ENCODE assay signal across 11 cellular contexts in the genomic region with DNA sequence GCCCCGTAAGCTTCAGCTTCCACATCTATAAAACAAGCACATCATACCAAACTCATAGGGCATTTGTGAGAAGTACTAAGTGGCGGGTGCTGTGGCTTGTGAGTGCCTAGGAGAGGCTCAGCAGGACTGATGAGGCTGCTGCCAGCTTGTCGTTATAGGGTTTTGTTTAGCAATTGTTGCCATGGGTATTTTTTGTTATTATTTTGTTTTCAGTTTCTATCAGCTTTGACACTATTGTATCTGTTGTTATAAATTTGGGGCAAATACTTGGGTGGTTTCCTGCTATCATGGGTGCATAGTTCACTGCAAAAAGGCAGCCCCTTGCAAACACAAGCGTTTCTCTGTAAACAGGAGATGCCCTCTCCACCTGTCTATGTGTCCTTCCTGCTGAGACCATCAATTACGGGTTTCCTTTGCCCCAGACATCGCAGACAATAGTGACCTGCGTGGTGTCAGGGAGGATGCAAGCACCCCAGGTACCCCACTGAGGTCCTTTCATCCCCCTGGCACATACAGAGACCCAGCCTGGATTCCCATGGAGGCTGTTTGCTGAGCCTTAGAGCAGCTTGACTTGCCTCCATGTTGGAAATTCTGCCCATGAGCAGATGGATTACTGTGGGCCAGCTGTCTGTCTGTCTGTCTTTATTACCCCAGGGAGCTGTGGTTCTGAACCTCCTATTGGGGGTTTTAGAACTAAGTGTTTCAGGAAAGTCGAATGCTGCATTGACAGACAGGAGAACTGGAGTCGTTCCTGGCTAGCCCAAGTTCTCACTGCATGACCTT. TPM values are rescaled to one million over a fixed set of nuclear protein-coding genes. Genes with fewer than 3 reads are reported as not detected.
DNase-seq lines count a peak whose midpoint lies in the region; ATAC-seq and TF ChIP-seq lines count a peak whose summit lies in the region.
"Had no signal": no experiment of that assay in that cellular context is flagged by ENCODE, and none has a peak within 500 bp of the region (broad histone marks: within the 10 kb centered on the region; RNA-seq: fewer than 3 reads in every experiment).

No MANE protein-coding gene starts in this region.

- H3K36me3 Mint-ChIP-seq in activated naive CD4-positive, alpha-beta T cell treated with anti-CD3 and anti-CD28 coated beads, Interleukin-2, amount 10 ng/mL, durations not matched to agents 7 days and 5 days = peaks cover 4% of the 10 kb centered on the region
- peaks cover 4 to 9% of the 10 kb centered on the region in 2 donors for H3K36me3 Mint-ChIP-seq in stimulated activated naive B cell treated with anti-CD40 and anti-IgM and Interleukin-4, amounts not matched to agents 10 μg/mL and 1 μg/mL and 100 μg/mL, for 72 hours

- H3K27me3 ChIP-seq in body of pancreas (no peaks in the 10 kb centered on the region), colonic mucosa (no peaks in the 10 kb centered on the region)

- TF ChIP-seq POLR2A in body of pancreas (IDR thresholded peaks at IDR 0.05) = no peak

- ATAC-seq in stimulated activated naive B cell treated with anti-CD40 and anti-IgM and Interleukin-4, amounts not matched to agents 10 μg/mL and 1 μg/mL and 100 μg/mL, for 72 hours (replicated peaks) = peak in 1 of 2 donors; percentile 28
- no peak for ATAC-seq in body of pancreas
- ATAC-seq: A549 had no signal

- H3K27ac ChIP-seq in body of pancreas (no peak overlapping the region), colonic mucosa (no peak overlapping the region)
- H3K27ac ChIP-seq: A549, prostate gland had no signal

- H3K4me1 ChIP-seq in body of pancreas (peaks cover 9% of the 10 kb centered on the region), colonic mucosa (peaks cover 5% of the 10 kb centered on the region)
- H3K4me1 ChIP-seq: prostate gland had no signal

- peak; percentile 19 for DNase-seq in NCI-H1436 (lab: John Stamatoyannopoulos, UW)
- DNase-seq in NCI-H1436 treated with DMSO at 0.1 percent for 48 hours (lab: John Stamatoyannopoulos, UW) = no peak
- peak; percentile 44 for DNase-seq in NCI-H446 treated with DMSO at 0.1 percent for 48 hours (lab: John Stamatoyannopoulos, UW)
- DNase-seq in activated naive CD4-positive, alpha-beta T cell treated with anti-CD3 and anti-CD28 coated beads, Interleukin-2, amount 10 ng/mL, durations not matched to agents 7 days and 5 days = peak; percentile 61
- no peak for DNase-seq in stimulated activated naive B cell treated with anti-CD40 and anti-IgM and Interleukin-4, amounts not matched to agents 10 μg/mL and 1 μg/mL and 100 μg/mL, for 72 hours
- no peak for DNase-seq in kidney glomerular epithelial cell (lab: John Stamatoyannopoulos, UW)
- DNase-seq in body of pancreas = no peak
- no peak for DNase-seq in colonic mucosa
- DNase-seq: dermis blood vessel endothelial cell had no signal

- no peaks in the 10 kb centered on the region for H3K36me3 ChIP-seq in body of pancreas (replicated peaks in 1 of 2; ENCODE audit: insufficient read depth in 1 of 2, low read depth in 2 of 2)
- H3K36me3 ChIP-seq in colonic mucosa = no peaks in the 10 kb centered on the region
- H3K36me3 ChIP-seq: prostate gland had no signal

- no peaks in the 10 kb centered on the region for H3K9me3 Mint-ChIP-seq in activated naive CD4-positive, alpha-beta T cell treated with anti-CD3 and anti-CD28 coated beads, Interleukin-2, amount 10 ng/mL, durations not matched to agents 7 days and 5 days
- no peaks in the 10 kb centered on the region for H3K9me3 Mint-ChIP-seq in stimulated activated naive B cell treated with anti-CD40 and anti-IgM and Interleukin-4, amounts not matched to agents 10 μg/mL and 1 μg/mL and 100 μg/mL, for 72 hours

- no peak for TF ChIP-seq CTCF in body of pancreas (IDR thresholded peaks at IDR 0.05)
- no peak for TF ChIP-seq CTCF in colonic mucosa (IDR thresholded peaks at IDR 0.05)

- WGBS in body of pancreas, 2 donors = 55 to 57% methylated on average over 9 of the region's 9 CpGs

- CTCF ChIA-PET in activated naive CD4-positive, alpha-beta T cell treated with anti-CD3 and anti-CD28 coated beads, Interleukin-2, amount 10 ng/mL, durations not matched to agents 7 days and 5 days (lab: Charles Lee) = interaction anchor here (0.9 to 6.4 kb wide), 6 partner anchors 8 to 66 kb away, joined by 3 to 34 read pairs (median 4); no protein-coding TSS in a partner anchor

- intact Hi-C loops in body of pancreas (cut with DNase I) = no loop called here
- intact Hi-C loops in colonic mucosa (cut with DNase I) = no loop called here

- H3K27ac Mint-ChIP-seq in activated naive CD4-positive, alpha-beta T cell treated with anti-CD3 and anti-CD28 coated beads, Interleukin-2, amount 10 ng/mL, durations not matched to agents 7 days and 5 days = peak overlapping the region; percentile 91
- H3K27ac Mint-ChIP-seq in stimulated activated naive B cell treated with anti-CD40 and anti-IgM and Interleukin-4, amounts not matched to agents 10 μg/mL and 1 μg/mL and 100 μg/mL, for 72 hours = peak overlapping the region; percentile 88

- H3K9ac ChIP-seq in colonic mucosa (ENCODE audit: low read depth in 2 of 2, low read length in 2 of 2) = no peak overlapping the region

- peaks cover 65% of the 10 kb centered on the region for H3K4me1 Mint-ChIP-seq in activated naive CD4-positive, alpha-beta T cell treated with anti-CD3 and anti-CD28 coated beads, Interleukin-2, amount 10 ng/mL, durations not matched to agents 7 days and 5 days
- H3K4me1 Mint-ChIP-seq in stimulated activated naive B cell treated with anti-CD40 and anti-IgM and Interleukin-4, amounts not matched to agents 10 μg/mL and 1 μg/mL and 100 μg/mL, for 72 hours = peaks cover 46 to 56% of the 10 kb centered on the region in 2 donors

- H3K4me3 ChIP-seq in body of pancreas = no peak overlapping the region
- H3K4me3 ChIP-seq in colonic mucosa = no peak overlapping the region
- H3K4me3 ChIP-seq: A549, prostate gland had no signal

- H3K4me3 Mint-ChIP-seq in activated naive CD4-positive, alpha-beta T cell treated with anti-CD3 and anti-CD28 coated beads, Interleukin-2, amount 10 ng/mL, durations not matched to agents 7 days and 5 days = no peak overlapping the region
- peak overlapping the region in 1 of 2 donors; percentile 15 for H3K4me3 Mint-ChIP-seq in stimulated activated naive B cell treated with anti-CD40 and anti-IgM and Interleukin-4, amounts not matched to agents 10 μg/mL and 1 μg/mL and 100 μg/mL, for 72 hours

- H3K27me3 Mint-ChIP-seq in activated naive CD4-positive, alpha-beta T cell treated with anti-CD3 and anti-CD28 coated beads, Interleukin-2, amount 10 ng/mL, durations not matched to agents 7 days and 5 days = no peaks in the 10 kb centered on the region
- H3K27me3 Mint-ChIP-seq in stimulated activated naive B cell treated with anti-CD40 and anti-IgM and Interleukin-4, amounts not matched to agents 10 μg/mL and 1 μg/mL and 100 μg/mL, for 72 hours = no peaks in the 10 kb centered on the region

- H3K9me3 ChIP-seq in body of pancreas = no peaks in the 10 kb centered on the region
- H3K9me3 ChIP-seq in colonic mucosa = no peaks in the 10 kb centered on the region
- H3K9me3 ChIP-seq: A549, prostate gland had no signal

RNA-seq across cellular contexts. Expression of gene CCDC167, which starts 3.2 kb away (rescaled TPM):
- total RNA-seq in body of pancreas = 10 to 100 TPM in 1 of 2 donors, 1 to 10 TPM in 1; 7.6 to 10.9 TPM
- total RNA-seq in colonic mucosa = 10 to 100 TPM; 11.8 to 31.8 TPM

Comparison
In these comparisons a context has a peak if more than half of its experiments do, and no peak if none do; other contexts are left out.
1. DNase-seq: peak in NCI-H1436 (single experiment), NCI-H446 treated with DMSO at 0.1 percent for 48 hours (single experiment) and activated naive CD4-positive, alpha-beta T cell treated with anti-CD3 and anti-CD28 coated beads, Interleukin-2, amount 10 ng/mL, durations not matched to agents 7 days and 5 days (single experiment); none in NCI-H1436 treated with DMSO at 0.1 percent for 48 hours (single experiment), stimulated activated naive B cell treated with anti-CD40 and anti-IgM and Interleukin-4, amounts not matched to agents 10 μg/mL and 1 μg/mL and 100 μg/mL, for 72 hours (single experiment), kidney glomerular epithelial cell (single experiment), body of pancreas (0 of 4) and colonic mucosa (single experiment).